Comparison of ENCODE assay signal across 19 cellular contexts in the genomic region with DNA sequence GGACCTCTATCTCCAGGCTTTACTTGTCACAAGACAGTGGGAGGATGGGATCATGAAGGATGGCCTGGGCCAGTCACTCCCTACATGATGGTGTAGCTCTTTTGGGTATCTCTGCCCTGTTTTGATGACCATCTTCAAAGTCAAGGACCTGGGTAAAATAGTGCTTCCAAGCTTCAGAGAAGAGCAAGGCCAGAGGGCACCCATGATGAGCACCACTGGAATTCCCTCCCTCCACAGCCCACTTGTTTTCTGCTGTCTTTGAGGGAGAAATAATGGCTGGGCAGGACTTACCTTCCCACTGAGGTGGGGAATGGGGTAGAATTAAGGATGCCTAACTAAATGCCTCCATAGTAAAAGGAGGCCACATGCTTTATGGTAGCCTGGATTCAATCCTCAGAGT.
DNase-seq lines count a peak whose midpoint lies in the region; TF ChIP-seq lines count a peak whose summit lies in the region.
"Had no signal": no experiment of that assay in that cellular context is flagged by ENCODE, and none has a peak within 500 bp of the region (broad histone marks: within the 10 kb centered on the region; RNA-seq: fewer than 3 reads in every experiment).

No MANE protein-coding gene starts in this region.

- no peaks in the 10 kb centered on the region for H3K9me2 ChIP-seq in PC-9 (ENCODE audit: insufficient read depth)

- H4K20me1 ChIP-seq in PC-9 (ENCODE audit: insufficient read depth) = no peaks in the 10 kb centered on the region

- no peak overlapping the region for H2AFZ ChIP-seq in PC-9

- H3K27ac ChIP-seq in KOPT-K1 (ENCODE audit: low read depth, low read length, poor library complexity, severe bottlenecking) = peak overlapping the region; percentile 44
- H3K27ac ChIP-seq in ascending aorta = peak overlapping the region; percentile 89 to 92
- peak overlapping the region; percentile 6 to 63 (median 58) for H3K27ac ChIP-seq in transverse colon
- no peak overlapping the region for H3K27ac ChIP-seq in PC-9
- H3K27ac ChIP-seq: epithelial cell of prostate, WERI-Rb-1 had no signal

- peaks cover 90% of the 10 kb centered on the region for H3K4me1 Mint-ChIP-seq in nephron

- peaks cover 12% of the 10 kb centered on the region; the same call in 1 of the 2 replicates for H3F3A ChIP-seq in PC-9 (ENCODE audit: insufficient read depth, low read depth)

- CTCF ChIA-PET in PC-9 (lab: Charles Lee) = no interaction called here

- DNase-seq in ascending aorta (ENCODE audit: low spot score in 2 of 2) = no peak
- no peak for DNase-seq in transverse colon
- no peak for DNase-seq in GM13977 (ENCODE audit: low spot score)
- no peak for DNase-seq in PC-9
- DNase-seq in NCI-H446 treated with DMSO at 0.1 percent for 48 hours (lab: John Stamatoyannopoulos, UW) = no peak
- DNase-seq: activated CD4-positive, alpha-beta T cell treated with anti-CD3 and anti-CD28 coated beads, Interleukin-2, amount 50 U/mL, for 48 hours; activated T-cell treated with anti-CD3 and anti-CD28 coated beads, Interleukin-2, amount 50 U/mL, for 4 hours; GF-D8; NCI-H2029 treated with DMSO at 0.1 percent for 48 hours; NCI-H524; pancreas; SHP77; stimulated activated CD4-positive, alpha-beta T cell treated with anti-CD3 and anti-CD28 coated beads, Interleukin-2, amount 100 ng/mL, for 48 hours; T-helper 1 cell; WERI-Rb-1 had no signal

- peaks cover 58 to 90% of the 10 kb centered on the region in 2 donors for H3K4me1 ChIP-seq in ascending aorta
- peaks cover 28 to 81% (median 50%) of the 10 kb centered on the region in 4 donors for H3K4me1 ChIP-seq in transverse colon
- H3K4me1 ChIP-seq in PC-9 (replicated peaks; ENCODE audit: insufficient read depth) = peaks cover 48% of the 10 kb centered on the region

- no peaks in the 10 kb centered on the region for H3K79me2 ChIP-seq in PC-9 (ENCODE audit: low read depth)

- no TSS peak for BruUV-seq in PC-9 (replicated peaks; lab: Mats Ljungman, UMichigan)

- H3K27me3 ChIP-seq in ascending aorta (no peaks in the 10 kb centered on the region), transverse colon (no peaks in the 10 kb centered on the region), PC-9 (ENCODE audit: insufficient read depth, low read depth) (no peaks in the 10 kb centered on the region)
- H3K27me3 ChIP-seq: pancreas had no signal

- TF ChIP-seq POLR2A in transverse colon (IDR thresholded peaks at IDR 0.05) = no peak

- no peak overlapping the region for H3K4me2 ChIP-seq in PC-9

- POLR2A ChIA-PET in PC-9 (lab: Charles Lee; ENCODE audit: unreplicated experiment) = no interaction called here

- H3K36me3 ChIP-seq in KOPT-K1 (ENCODE audit: insufficient read depth, low read length) (peaks cover 7% of the 10 kb centered on the region), ascending aorta (no peaks in the 10 kb centered on the region), transverse colon (no peaks in the 10 kb centered on the region), PC-9 (ENCODE audit: low read depth) (no peaks in the 10 kb centered on the region)
- H3K36me3 ChIP-seq: pancreas, WERI-Rb-1 had no signal

- no peak overlapping the region for H3K4me3 ChIP-seq in ascending aorta
- no peak overlapping the region for H3K4me3 ChIP-seq in transverse colon
- no peak overlapping the region for H3K4me3 ChIP-seq in PC-9
- H3K4me3 ChIP-seq: pancreas had no signal

- TF ChIP-seq CTCF in ascending aorta (IDR thresholded peaks at IDR 0.05) (no peak), nephron (IDR thresholded peaks at IDR 0.05; ENCODE audit: unreplicated experiment in 3 of 3) (no peak), transverse colon (IDR thresholded peaks at IDR 0.05) (no peak), GM13977 (IDR thresholded peaks at IDR 0.05; ENCODE audit: extremely low read depth, insufficient read depth, missing control alignments) (no peak), PC-9 (conservative IDR thresholded peaks at IDR 0.05) (no peak)

- H3K9me3 ChIP-seq in KOPT-K1 (ENCODE audit: insufficient read depth, low read length, poor library complexity, severe bottlenecking) = no peaks in the 10 kb centered on the region
- no peaks in the 10 kb centered on the region for H3K9me3 ChIP-seq in ascending aorta
- no peaks in the 10 kb centered on the region for H3K9me3 ChIP-seq in transverse colon
- H3K9me3 ChIP-seq in PC-9 (ENCODE audit: insufficient read depth, low read depth) = no peaks in the 10 kb centered on the region
- H3K9me3 ChIP-seq: pancreas had no signal

- intact Hi-C loops in ascending aorta (cut with DNase I) = loop anchor here (2.0 to 5.0 kb wide), 2 partner anchors 17 to 140 kb away; no protein-coding TSS in a partner anchor
- intact Hi-C loops in transverse colon (cut with DNase I; ENCODE audit: low total_unique reads) = no loop called here
- intact Hi-C loops in PC-9 (cut with micrococcal nuclease; ENCODE audit: unreplicated experiment) = no loop called here

- no peaks in the 10 kb centered on the region for H3K9me3 Mint-ChIP-seq in nephron
- H3K9me3 Mint-ChIP-seq: activated naive CD4-positive, alpha-beta T cell treated with anti-CD3 and anti-CD28 coated beads, Interleukin-2, amount 50 U/mL, for 72 hours; activated T-cell treated with anti-CD3 and anti-CD28 coated beads, Interleukin-2, amount 50 U/mL, for 4 hours had no signal

- no peak overlapping the region for H3K4me3 Mint-ChIP-seq in nephron
- H3K4me3 Mint-ChIP-seq: activated T-cell treated with anti-CD3 and anti-CD28 coated beads, Interleukin-2, amount 50 U/mL, for 4 hours had no signal

- no peaks in the 10 kb centered on the region for H3K27me3 Mint-ChIP-seq in nephron (ENCODE audit: low read depth)

- peak overlapping the region; percentile 81 to 98 (median 86) for H3K27ac Mint-ChIP-seq in nephron

- H3K36me3 Mint-ChIP-seq in nephron (ENCODE audit: low read depth) = peaks cover 7% of the 10 kb centered on the region

- in situ Hi-C loops in transverse colon (cut with MboI; ENCODE audit: low pct_ligation_motif_present in 1 of 4, low pct_unique_long_range_greater_than_20kb in 1 of 4, low sequenced_read_pairs in 3 of 4) = no loop called here
- in situ Hi-C loops in GM13977 (cut with MboI; ENCODE audit: low pct_unique_long_range_greater_than_20kb, low sequenced_read_pairs, unreplicated experiment) = no loop called here

- TF ChIP-seq EP300 in transverse colon (IDR thresholded peaks at IDR 0.05; ENCODE audit: low read depth) = no peak
